Comparison of ENCODE assay signal across 8 cellular contexts in the genomic region with DNA sequence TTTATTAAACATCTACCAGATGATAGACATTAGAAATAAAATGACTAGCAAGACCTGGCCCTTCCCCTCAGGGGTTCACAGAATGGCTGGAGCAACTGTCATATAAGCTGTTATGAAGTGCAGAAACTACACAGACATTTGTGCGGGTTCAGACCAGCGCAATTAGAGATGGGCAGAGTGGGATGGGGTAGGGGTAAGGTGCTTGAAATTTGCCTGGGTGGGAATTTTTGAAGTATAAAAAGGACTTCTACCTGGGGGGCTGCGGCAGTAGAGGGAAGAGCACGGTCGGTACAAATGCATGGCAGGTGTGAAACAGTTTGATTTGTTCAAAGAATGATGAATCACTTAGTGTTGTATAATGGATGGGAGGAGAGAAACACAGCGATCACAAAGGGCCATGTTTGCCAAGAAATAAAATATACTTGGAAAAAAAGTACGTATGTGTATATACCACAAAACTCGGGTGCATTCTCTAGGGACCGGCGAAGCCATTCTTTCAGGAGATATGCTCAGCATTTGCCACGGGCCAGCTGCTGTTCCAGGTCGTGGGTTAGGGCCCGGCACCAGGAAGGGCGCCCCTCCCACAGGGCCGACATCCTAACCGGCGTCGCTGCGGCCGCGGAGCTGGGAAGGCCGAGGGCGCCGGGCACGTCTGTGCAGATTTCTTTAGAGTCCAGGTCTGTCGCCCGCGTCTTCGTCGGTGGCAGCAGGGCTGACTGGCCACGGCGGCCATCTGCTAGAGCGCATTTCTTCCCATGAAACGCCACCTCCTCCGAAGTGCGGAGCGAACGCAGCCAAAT. TPM values are rescaled to one million over a fixed set of nuclear protein-coding genes. Genes with fewer than 3 reads are reported as not detected.
DNase-seq lines count a peak whose midpoint lies in the region; ATAC-seq and TF ChIP-seq lines count a peak whose summit lies in the region.

No MANE protein-coding gene starts in this region.

- in situ Hi-C loops in SK-MEL-5 (cut with HindIII; ENCODE audit: low pct_unique_long_range_greater_than_20kb, low sequenced_read_pairs): no loop called here

- TF ChIP-seq CTCF in DND-41 (IDR thresholded peaks at IDR 0.05; ENCODE audit: borderline replicate concordance, extremely low read depth, low read length, poor library complexity, severe bottlenecking) (no peak), lower leg skin (IDR thresholded peaks at IDR 0.05) (no peak)

- peak overlapping the region; percentile 68 to 84; a peak in 3 of 4 replicates for H3K4me3 ChIP-seq in DND-41 (ENCODE audit: low read depth in 1 of 2, low read length in 2 of 2)
- peak overlapping the region; percentile 77 for H3K4me3 ChIP-seq in lower leg skin (ENCODE audit: low read depth, poor library complexity, severe bottlenecking)
- peak overlapping the region; percentile 95 to 96 for H3K4me3 ChIP-seq in stomach smooth muscle (ENCODE audit: low read length in 2 of 2)

- peaks cover 48% of the 10 kb centered on the region for H3K79me2 ChIP-seq in DND-41 (ENCODE audit: insufficient read depth, low read length)

- DNase-seq in DND-41 (peak; percentile 52), HPDE6-E6E7 (ENCODE audit: extremely low spot score) (peak; percentile 45), SK-MEL-5 (ENCODE audit: low read depth, low spot score) (peak; percentile 53), dermis blood vessel endothelial cell (peak; percentile 62), lower leg skin (ENCODE audit: low spot score in 2 of 2) (peak in 1 of 2 donors; percentile 22)
- DNase-seq in activated CD4-positive, CD25-positive, alpha-beta regulatory T cell (lab: John Stamatoyannopoulos, UW): no peak

- H3K4me2 ChIP-seq in DND-41 (ENCODE audit: insufficient read depth, low read length): peak overlapping the region; percentile 94

- ATAC-seq in DND-41 (ENCODE audit: insufficient read depth, low read depth) (peak; percentile 37), GM21390 (IDR thresholded peaks at IDR 0.05; ENCODE audit: unreplicated experiment) (peak; percentile 21)

- peaks cover 34% of the 10 kb centered on the region for H3K4me1 ChIP-seq in DND-41 (ENCODE audit: insufficient read depth, low read length)
- peaks cover 22% of the 10 kb centered on the region for H3K4me1 ChIP-seq in stomach smooth muscle (ENCODE audit: control insufficient read depth, insufficient read depth, low read length)

- H3K36me3 ChIP-seq in DND-41 (ENCODE audit: insufficient read depth, low read length): peaks cover 25% of the 10 kb centered on the region
- peaks cover 17% of the 10 kb centered on the region in 2 donors for H3K36me3 ChIP-seq in stomach smooth muscle (ENCODE audit: control insufficient read depth in 2 of 2, insufficient read depth in 2 of 2, low read length in 2 of 2)

- H4K20me1 ChIP-seq in DND-41 (ENCODE audit: insufficient read depth, low read length): peaks cover 28% of the 10 kb centered on the region

- intact Hi-C loops in lower leg skin (cut with DNase I; ENCODE audit: low total_unique reads): loop anchor here (10.0 kb wide), 1 partner anchor 90 kb away; no protein-coding TSS in a partner anchor

- no peak for TF ChIP-seq POLR2A in lower leg skin (IDR thresholded peaks at IDR 0.05)

- H3K27ac ChIP-seq in DND-41 (ENCODE audit: low read length): peak overlapping the region; percentile 81
- peak overlapping the region; percentile 86 for H3K27ac ChIP-seq in stomach smooth muscle (ENCODE audit: low read length)

- H3K9ac ChIP-seq in DND-41 (ENCODE audit: low read depth, low read length): peak overlapping the region; percentile 71
- peak overlapping the region; percentile 78 to 85 for H3K9ac ChIP-seq in stomach smooth muscle (ENCODE audit: low read length in 2 of 2)

- 5 to 6% methylated on average over 33 to 38 of the region's 38 CpGs for WGBS in lower leg skin, 2 donors

- H3K9me3 ChIP-seq in DND-41 (ENCODE audit: insufficient read depth, low read length, severe bottlenecking) (no peaks in the 10 kb centered on the region), stomach smooth muscle (ENCODE audit: control insufficient read depth in 2 of 2, low read length in 2 of 2) (no peaks in the 10 kb centered on the region)

- H3K27me3 ChIP-seq in DND-41 (ENCODE audit: insufficient read depth, low read length, poor library complexity) (no peaks in the 10 kb centered on the region), stomach smooth muscle (ENCODE audit: control insufficient read depth in 1 of 2, insufficient read depth in 2 of 2, low read length in 2 of 2) (no peaks in the 10 kb centered on the region)

- peak overlapping the region; percentile 83 for H2AFZ ChIP-seq in DND-41 (ENCODE audit: low read depth, low read length)

RNA-seq across cellular contexts. Expression of a gene that starts 0.8 kb away (rescaled TPM):
- 170 and 179 TPM in 2 replicates for total RNA-seq in SK-MEL-5 (2014; rRNA removed; shearing (Covaris generic))
- 153 and 231 TPM in 2 replicates for polyA plus RNA-seq in SK-MEL-5 (2015; cell fraction: cytosol; rRNA removed)
- polyA plus RNA-seq in SK-MEL-5 (2015; cell fraction: nucleus; rRNA removed): 37.2 and 47.4 TPM in 2 replicates
- total RNA-seq in dermis blood vessel endothelial cell (72.8 and 75.2 TPM in 2 replicates), lower leg skin (10 to 100 TPM; 54.7 to 77.2 (median 66.7) TPM)

RNA-seq across cellular contexts. Expression of a gene that starts 39.9 kb away (rescaled TPM):
- 19.4 and 22.3 TPM in 2 replicates for total RNA-seq in SK-MEL-5 (2014; rRNA removed; shearing (Covaris generic))
- 11.1 and 15.3 TPM in 2 replicates for polyA plus RNA-seq in SK-MEL-5 (2015; cell fraction: cytosol; rRNA removed)
- 30.4 and 38.4 TPM in 2 replicates for polyA plus RNA-seq in SK-MEL-5 (2015; cell fraction: nucleus; rRNA removed)
- total RNA-seq in dermis blood vessel endothelial cell (9.7 and 10.6 TPM in 2 replicates), lower leg skin (10 to 100 TPM in 1 of 4 donors, 1 to 10 TPM in 3; 5.5 to 12.7 (median 5.9) TPM)

Comparison
In these comparisons a context has a peak if more than half of its experiments do, and no peak if none do; other contexts are left out.
1. DNase-seq: peak in DND-41 (single experiment), HPDE6-E6E7 (single experiment), SK-MEL-5 (single experiment) and dermis blood vessel endothelial cell (single experiment); none in activated CD4-positive, CD25-positive, alpha-beta regulatory T cell (0 of 4).
2. Peak in every context shown above with its lines, with median percentiles within 50 percentile points of each other: H3K4me3 ChIP-seq.